Comparison of ENCODE assay signal across 1 cellular context in the genomic region with DNA sequence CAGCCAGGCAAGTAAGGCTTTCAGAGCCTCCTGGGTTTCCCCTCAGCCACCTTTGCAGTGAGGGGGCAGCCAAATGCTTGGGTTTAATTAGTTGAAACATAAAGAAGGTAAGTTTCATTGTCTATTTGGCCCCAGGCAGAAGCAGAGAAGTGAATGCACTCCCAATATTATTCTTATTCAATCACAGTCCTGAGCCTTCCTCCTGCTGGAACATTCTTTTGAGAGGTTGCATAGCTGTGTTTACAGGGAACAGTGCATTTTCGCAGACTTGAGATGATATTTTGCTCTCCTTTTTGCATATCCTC.
A peak's percentile ranks its signal among the peaks of the same experiment; 100 is the strongest.
TF ChIP-seq lines count a peak whose summit lies in the region.

No MANE protein-coding gene starts in this region.

TF ChIP-seq in GM12878, 131 proteins besides CTCF, POLR2A, EP300 and RAD21 (continues in another document):
- TF ChIP-seq, protein P1, sequence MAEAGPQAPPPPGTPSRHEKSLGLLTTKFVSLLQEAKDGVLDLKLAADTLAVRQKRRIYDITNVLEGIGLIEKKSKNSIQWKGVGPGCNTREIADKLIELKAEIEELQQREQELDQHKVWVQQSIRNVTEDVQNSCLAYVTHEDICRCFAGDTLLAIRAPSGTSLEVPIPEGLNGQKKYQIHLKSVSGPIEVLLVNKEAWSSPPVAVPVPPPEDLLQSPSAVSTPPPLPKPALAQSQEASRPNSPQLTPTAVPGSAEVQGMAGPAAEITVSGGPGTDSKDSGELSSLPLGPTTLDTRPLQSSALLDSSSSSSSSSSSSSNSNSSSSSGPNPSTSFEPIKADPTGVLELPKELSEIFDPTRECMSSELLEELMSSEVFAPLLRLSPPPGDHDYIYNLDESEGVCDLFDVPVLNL (IDR thresholded peaks at IDR 0.05; ENCODE audit: low read depth, low read length): no peak
- no peak for TF ChIP-seq LARP7 (IDR thresholded peaks at IDR 0.05)
- no peak for TF ChIP-seq ZNF207 (IDR thresholded peaks at IDR 0.05; ENCODE audit: borderline replicate concordance)
- TF ChIP-seq CBX5 (IDR thresholded peaks at IDR 0.05; ENCODE audit: low read depth): 0 out of 2 replicates have a peak, but pooled peaks have one; percentile 58
- no peak for TF ChIP-seq SPI1 (IDR thresholded peaks at IDR 0.05; ENCODE audit: borderline replicate concordance, insufficient read depth, low read depth, low read length)
- TF ChIP-seq BCL11A (IDR thresholded peaks at IDR 0.05; ENCODE audit: low read depth, low read length): peak; percentile 78
- no peak for TF ChIP-seq ATF2 (IDR thresholded peaks at IDR 0.05; ENCODE audit: low read length)
- no peak for TF ChIP-seq GATAD2B (conservative IDR thresholded peaks at IDR 0.05; ENCODE audit: low read depth)
- TF ChIP-seq KDM1A (IDR thresholded peaks at IDR 0.05; ENCODE audit: borderline replicate concordance): no peak
- TF ChIP-seq ZBTB4 (CRISPR knock-in tag; IDR thresholded peaks at IDR 0.05): no peak
- TF ChIP-seq EED (IDR thresholded peaks at IDR 0.05; ENCODE audit: low read depth): no peak
- TF ChIP-seq NFIC (IDR thresholded peaks at IDR 0.05; ENCODE audit: low read depth, low read length): peak; percentile 72; the same call in 1 of the 2 replicates
- no peak for TF ChIP-seq PML (IDR thresholded peaks at IDR 0.05; ENCODE audit: low read length)
- TF ChIP-seq, protein P2, sequence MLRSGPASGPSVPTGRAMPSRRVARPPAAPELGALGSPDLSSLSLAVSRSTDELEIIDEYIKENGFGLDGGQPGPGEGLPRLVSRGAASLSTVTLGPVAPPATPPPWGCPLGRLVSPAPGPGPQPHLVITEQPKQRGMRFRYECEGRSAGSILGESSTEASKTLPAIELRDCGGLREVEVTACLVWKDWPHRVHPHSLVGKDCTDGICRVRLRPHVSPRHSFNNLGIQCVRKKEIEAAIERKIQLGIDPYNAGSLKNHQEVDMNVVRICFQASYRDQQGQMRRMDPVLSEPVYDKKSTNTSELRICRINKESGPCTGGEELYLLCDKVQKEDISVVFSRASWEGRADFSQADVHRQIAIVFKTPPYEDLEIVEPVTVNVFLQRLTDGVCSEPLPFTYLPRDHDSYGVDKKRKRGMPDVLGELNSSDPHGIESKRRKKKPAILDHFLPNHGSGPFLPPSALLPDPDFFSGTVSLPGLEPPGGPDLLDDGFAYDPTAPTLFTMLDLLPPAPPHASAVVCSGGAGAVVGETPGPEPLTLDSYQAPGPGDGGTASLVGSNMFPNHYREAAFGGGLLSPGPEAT (IDR thresholded peaks at IDR 0.05; ENCODE audit: low read depth): peak; percentile 68; the same call in 1 of the 2 replicates
- no peak for TF ChIP-seq JUNB (IDR thresholded peaks at IDR 0.05)
- TF ChIP-seq SIN3A (IDR thresholded peaks at IDR 0.05; ENCODE audit: low read depth, low read length): no peak
- TF ChIP-seq ZNF687 (IDR thresholded peaks at IDR 0.05): no peak
- no peak for TF ChIP-seq MYB (IDR thresholded peaks at IDR 0.05; ENCODE audit: borderline replicate concordance, low read depth, low read length)
- TF ChIP-seq SREBF2 (IDR thresholded peaks at IDR 0.05; ENCODE audit: low read length): no peak
- no peak for TF ChIP-seq RB1 (IDR thresholded peaks at IDR 0.05; ENCODE audit: borderline replicate concordance)
- no peak for TF ChIP-seq HDAC6 (IDR thresholded peaks at IDR 0.05; ENCODE audit: unreplicated experiment)
- TF ChIP-seq POLR2AphosphoS5 (IDR thresholded peaks at IDR 0.05; ENCODE audit: low read length): no peak
- TF ChIP-seq, protein P3, sequence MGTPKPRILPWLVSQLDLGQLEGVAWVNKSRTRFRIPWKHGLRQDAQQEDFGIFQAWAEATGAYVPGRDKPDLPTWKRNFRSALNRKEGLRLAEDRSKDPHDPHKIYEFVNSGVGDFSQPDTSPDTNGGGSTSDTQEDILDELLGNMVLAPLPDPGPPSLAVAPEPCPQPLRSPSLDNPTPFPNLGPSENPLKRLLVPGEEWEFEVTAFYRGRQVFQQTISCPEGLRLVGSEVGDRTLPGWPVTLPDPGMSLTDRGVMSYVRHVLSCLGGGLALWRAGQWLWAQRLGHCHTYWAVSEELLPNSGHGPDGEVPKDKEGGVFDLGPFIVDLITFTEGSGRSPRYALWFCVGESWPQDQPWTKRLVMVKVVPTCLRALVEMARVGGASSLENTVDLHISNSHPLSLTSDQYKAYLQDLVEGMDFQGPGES (IDR thresholded peaks at IDR 0.05): no peak
- TF ChIP-seq, protein P4, sequence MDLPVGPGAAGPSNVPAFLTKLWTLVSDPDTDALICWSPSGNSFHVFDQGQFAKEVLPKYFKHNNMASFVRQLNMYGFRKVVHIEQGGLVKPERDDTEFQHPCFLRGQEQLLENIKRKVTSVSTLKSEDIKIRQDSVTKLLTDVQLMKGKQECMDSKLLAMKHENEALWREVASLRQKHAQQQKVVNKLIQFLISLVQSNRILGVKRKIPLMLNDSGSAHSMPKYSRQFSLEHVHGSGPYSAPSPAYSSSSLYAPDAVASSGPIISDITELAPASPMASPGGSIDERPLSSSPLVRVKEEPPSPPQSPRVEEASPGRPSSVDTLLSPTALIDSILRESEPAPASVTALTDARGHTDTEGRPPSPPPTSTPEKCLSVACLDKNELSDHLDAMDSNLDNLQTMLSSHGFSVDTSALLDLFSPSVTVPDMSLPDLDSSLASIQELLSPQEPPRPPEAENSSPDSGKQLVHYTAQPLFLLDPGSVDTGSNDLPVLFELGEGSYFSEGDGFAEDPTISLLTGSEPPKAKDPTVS (IDR thresholded peaks at IDR 0.05; ENCODE audit: low read depth, low read length): no peak
- no peak for TF ChIP-seq NFXL1 (IDR thresholded peaks at IDR 0.05; ENCODE audit: borderline replicate concordance)
- no peak for TF ChIP-seq REST (IDR thresholded peaks at IDR 0.05; ENCODE audit: low read depth, low read length)
- TF ChIP-seq RUNX3 (IDR thresholded peaks at IDR 0.05; ENCODE audit: low read length): no peak
- no peak for TF ChIP-seq YY1 (IDR thresholded peaks at IDR 0.05; ENCODE audit: low read depth, low read length)
- TF ChIP-seq TCF12 (IDR thresholded peaks at IDR 0.05; ENCODE audit: low read depth, low read length): 0 out of 2 replicates have a peak, but pooled peaks have one; percentile 7
- no peak for TF ChIP-seq IRF4 (IDR thresholded peaks at IDR 0.05; ENCODE audit: low read depth, low read length)
- TF ChIP-seq TCF7 (IDR thresholded peaks at IDR 0.05; ENCODE audit: borderline replicate concordance): 0 out of 2 replicates have a peak, but pooled peaks have one; percentile 9
- no peak for TF ChIP-seq NKRF (conservative IDR thresholded peaks at IDR 0.05)
